1 cellular context compared by ENCODE assay signal in the genomic region with DNA sequence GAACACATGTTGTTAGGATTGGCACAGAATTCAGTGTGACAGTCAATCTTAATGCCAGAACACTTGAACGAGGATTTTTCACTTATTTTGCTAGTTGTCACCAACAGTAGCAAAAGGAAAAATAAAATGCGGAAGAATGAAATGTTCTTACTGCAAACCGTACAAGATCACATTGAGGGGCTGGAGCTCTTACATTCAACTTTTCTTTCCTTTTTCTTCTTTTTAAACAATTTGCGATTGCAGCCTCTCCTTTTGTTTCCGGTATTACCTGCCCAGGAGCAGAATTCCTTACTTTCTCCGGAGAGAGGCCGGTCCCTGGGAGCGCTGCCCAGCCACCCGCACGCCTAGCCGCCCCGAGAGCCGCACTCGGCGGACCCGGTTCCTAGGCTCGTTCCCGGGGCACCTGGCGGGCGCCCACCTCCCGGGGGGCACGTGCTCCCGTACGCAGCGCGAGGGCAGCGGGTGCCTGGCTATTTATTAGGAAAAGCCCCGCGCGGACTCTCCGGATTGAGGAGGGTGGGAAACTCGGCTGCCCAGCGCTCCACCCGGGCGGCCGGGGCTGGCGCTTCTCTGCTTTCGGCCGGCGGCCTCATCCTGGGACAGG.
TF ChIP-seq lines count a peak whose summit lies in the region.

No MANE protein-coding gene starts in this region.

TF ChIP-seq in GM12878, 131 proteins besides CTCF, POLR2A, EP300 and RAD21 (continued from another document):
- TF ChIP-seq NFXL1 (IDR thresholded peaks at IDR 0.05; ENCODE audit: borderline replicate concordance), result no peak
- no peak for TF ChIP-seq ZZZ3 (IDR thresholded peaks at IDR 0.05; ENCODE audit: control insufficient read depth, insufficient read length, low read depth)
- TF ChIP-seq, protein P1, sequence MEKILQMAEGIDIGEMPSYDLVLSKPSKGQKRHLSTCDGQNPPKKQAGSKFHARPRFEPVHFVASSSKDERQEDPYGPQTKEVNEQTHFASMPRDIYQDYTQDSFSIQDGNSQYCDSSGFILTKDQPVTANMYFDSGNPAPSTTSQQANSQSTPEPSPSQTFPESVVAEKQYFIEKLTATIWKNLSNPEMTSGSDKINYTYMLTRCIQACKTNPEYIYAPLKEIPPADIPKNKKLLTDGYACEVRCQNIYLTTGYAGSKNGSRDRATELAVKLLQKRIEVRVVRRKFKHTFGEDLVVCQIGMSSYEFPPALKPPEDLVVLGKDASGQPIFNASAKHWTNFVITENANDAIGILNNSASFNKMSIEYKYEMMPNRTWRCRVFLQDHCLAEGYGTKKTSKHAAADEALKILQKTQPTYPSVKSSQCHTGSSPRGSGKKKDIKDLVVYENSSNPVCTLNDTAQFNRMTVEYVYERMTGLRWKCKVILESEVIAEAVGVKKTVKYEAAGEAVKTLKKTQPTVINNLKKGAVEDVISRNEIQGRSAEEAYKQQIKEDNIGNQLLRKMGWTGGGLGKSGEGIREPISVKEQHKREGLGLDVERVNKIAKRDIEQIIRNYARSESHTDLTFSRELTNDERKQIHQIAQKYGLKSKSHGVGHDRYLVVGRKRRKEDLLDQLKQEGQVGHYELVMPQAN (conservative IDR thresholded peaks at IDR 0.05), result no peak; the same call in 1 of the 2 replicates
- no peak for TF ChIP-seq SIN3A (IDR thresholded peaks at IDR 0.05; ENCODE audit: low read depth, low read length)
- TF ChIP-seq, protein P2, sequence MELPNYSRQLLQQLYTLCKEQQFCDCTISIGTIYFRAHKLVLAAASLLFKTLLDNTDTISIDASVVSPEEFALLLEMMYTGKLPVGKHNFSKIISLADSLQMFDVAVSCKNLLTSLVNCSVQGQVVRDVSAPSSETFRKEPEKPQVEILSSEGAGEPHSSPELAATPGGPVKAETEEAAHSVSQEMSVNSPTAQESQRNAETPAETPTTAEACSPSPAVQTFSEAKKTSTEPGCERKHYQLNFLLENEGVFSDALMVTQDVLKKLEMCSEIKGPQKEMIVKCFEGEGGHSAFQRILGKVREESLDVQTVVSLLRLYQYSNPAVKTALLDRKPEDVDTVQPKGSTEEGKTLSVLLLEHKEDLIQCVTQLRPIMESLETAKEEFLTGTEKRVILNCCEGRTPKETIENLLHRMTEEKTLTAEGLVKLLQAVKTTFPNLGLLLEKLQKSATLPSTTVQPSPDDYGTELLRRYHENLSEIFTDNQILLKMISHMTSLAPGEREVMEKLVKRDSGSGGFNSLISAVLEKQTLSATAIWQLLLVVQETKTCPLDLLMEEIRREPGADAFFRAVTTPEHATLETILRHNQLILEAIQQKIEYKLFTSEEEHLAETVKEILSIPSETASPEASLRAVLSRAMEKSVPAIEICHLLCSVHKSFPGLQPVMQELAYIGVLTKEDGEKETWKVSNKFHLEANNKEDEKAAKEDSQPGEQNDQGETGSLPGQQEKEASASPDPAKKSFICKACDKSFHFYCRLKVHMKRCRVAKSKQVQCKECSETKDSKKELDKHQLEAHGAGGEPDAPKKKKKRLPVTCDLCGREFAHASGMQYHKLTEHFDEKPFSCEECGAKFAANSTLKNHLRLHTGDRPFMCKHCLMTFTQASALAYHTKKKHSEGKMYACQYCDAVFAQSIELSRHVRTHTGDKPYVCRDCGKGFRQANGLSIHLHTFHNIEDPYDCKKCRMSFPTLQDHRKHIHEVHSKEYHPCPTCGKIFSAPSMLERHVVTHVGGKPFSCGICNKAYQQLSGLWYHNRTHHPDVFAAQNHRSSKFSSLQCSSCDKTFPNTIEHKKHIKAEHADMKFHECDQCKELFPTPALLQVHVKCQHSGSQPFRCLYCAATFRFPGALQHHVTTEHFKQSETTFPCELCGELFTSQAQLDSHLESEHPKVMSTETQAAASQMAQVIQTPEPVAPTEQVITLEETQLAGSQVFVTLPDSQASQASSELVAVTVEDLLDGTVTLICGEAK (IDR thresholded peaks at IDR 0.05; ENCODE audit: borderline replicate concordance), result peak; percentile 8; the same call in 1 of the 2 replicates
- no peak for TF ChIP-seq CBFB (IDR thresholded peaks at IDR 0.05; ENCODE audit: low read depth)
- TF ChIP-seq, protein P3, sequence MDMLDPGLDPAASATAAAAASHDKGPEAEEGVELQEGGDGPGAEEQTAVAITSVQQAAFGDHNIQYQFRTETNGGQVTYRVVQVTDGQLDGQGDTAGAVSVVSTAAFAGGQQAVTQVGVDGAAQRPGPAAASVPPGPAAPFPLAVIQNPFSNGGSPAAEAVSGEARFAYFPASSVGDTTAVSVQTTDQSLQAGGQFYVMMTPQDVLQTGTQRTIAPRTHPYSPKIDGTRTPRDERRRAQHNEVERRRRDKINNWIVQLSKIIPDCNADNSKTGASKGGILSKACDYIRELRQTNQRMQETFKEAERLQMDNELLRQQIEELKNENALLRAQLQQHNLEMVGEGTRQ (IDR thresholded peaks at IDR 0.05; ENCODE audit: borderline replicate concordance, low read depth, low read length), result no peak
- TF ChIP-seq ZNF217 (IDR thresholded peaks at IDR 0.05), result no peak
- TF ChIP-seq, protein P4, sequence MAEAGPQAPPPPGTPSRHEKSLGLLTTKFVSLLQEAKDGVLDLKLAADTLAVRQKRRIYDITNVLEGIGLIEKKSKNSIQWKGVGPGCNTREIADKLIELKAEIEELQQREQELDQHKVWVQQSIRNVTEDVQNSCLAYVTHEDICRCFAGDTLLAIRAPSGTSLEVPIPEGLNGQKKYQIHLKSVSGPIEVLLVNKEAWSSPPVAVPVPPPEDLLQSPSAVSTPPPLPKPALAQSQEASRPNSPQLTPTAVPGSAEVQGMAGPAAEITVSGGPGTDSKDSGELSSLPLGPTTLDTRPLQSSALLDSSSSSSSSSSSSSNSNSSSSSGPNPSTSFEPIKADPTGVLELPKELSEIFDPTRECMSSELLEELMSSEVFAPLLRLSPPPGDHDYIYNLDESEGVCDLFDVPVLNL (IDR thresholded peaks at IDR 0.05; ENCODE audit: low read depth, low read length), result no peak
- no peak for TF ChIP-seq MTA2 (IDR thresholded peaks at IDR 0.05; ENCODE audit: low read depth)
- TF ChIP-seq, protein P5, sequence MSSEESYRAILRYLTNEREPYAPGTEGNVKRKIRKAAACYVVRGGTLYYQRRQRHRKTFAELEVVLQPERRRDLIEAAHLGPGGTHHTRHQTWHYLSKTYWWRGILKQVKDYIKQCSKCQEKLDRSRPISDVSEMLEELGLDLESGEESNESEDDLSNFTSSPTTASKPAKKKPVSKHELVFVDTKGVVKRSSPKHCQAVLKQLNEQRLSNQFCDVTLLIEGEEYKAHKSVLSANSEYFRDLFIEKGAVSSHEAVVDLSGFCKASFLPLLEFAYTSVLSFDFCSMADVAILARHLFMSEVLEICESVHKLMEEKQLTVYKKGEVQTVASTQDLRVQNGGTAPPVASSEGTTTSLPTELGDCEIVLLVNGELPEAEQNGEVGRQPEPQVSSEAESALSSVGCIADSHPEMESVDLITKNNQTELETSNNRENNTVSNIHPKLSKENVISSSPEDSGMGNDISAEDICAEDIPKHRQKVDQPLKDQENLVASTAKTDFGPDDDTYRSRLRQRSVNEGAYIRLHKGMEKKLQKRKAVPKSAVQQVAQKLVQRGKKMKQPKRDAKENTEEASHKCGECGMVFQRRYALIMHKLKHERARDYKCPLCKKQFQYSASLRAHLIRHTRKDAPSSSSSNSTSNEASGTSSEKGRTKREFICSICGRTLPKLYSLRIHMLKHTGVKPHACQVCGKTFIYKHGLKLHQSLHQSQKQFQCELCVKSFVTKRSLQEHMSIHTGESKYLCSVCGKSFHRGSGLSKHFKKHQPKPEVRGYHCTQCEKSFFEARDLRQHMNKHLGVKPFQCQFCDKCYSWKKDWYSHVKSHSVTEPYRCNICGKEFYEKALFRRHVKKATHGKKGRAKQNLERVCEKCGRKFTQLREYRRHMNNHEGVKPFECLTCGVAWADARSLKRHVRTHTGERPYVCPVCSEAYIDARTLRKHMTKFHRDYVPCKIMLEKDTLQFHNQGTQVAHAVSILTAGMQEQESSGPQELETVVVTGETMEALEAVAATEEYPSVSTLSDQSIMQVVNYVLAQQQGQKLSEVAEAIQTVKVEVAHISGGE (CRISPR knock-in tag; IDR thresholded peaks at IDR 0.05), result no peak
- no peak for TF ChIP-seq PAX8 (IDR thresholded peaks at IDR 0.05)
- TF ChIP-seq, protein P6, sequence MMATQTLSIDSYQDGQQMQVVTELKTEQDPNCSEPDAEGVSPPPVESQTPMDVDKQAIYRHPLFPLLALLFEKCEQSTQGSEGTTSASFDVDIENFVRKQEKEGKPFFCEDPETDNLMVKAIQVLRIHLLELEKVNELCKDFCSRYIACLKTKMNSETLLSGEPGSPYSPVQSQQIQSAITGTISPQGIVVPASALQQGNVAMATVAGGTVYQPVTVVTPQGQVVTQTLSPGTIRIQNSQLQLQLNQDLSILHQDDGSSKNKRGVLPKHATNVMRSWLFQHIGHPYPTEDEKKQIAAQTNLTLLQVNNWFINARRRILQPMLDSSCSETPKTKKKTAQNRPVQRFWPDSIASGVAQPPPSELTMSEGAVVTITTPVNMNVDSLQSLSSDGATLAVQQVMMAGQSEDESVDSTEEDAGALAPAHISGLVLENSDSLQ (IDR thresholded peaks at IDR 0.05), result no peak
- TF ChIP-seq BHLHE40 (IDR thresholded peaks at IDR 0.05; ENCODE audit: borderline replicate concordance in 1 of 2, low read depth in 2 of 2, low read length in 1 of 2), result peak; percentile 43 to 70; a peak in 3 of 4 replicates
- TF ChIP-seq RBBP5 (conservative IDR thresholded peaks at IDR 0.05), result 0 out of 2 replicates have a peak, but pooled peaks have one; percentile 57
- no peak for TF ChIP-seq RFX5 (IDR thresholded peaks at IDR 0.05; ENCODE audit: low read depth, low read length)
- TF ChIP-seq MXI1 (IDR thresholded peaks at IDR 0.05; ENCODE audit: low read depth, low read length), result no peak
- peak; percentile 53 to 73; a peak in 3 of 4 replicates for TF ChIP-seq IKZF2 (IDR thresholded peaks at IDR 0.05)
- 0 out of 2 replicates have a peak, but pooled peaks have one; percentile 24 for TF ChIP-seq FOXM1 (IDR thresholded peaks at IDR 0.05; ENCODE audit: low read depth, low read length)
- TF ChIP-seq SMC3 (IDR thresholded peaks at IDR 0.05; ENCODE audit: borderline replicate concordance, low read length), result no peak
- TF ChIP-seq ZSCAN29 (IDR thresholded peaks at IDR 0.05), result no peak
- TF ChIP-seq EZH2 (IDR thresholded peaks at IDR 0.05; ENCODE audit: borderline replicate concordance, control insufficient read depth, low read depth, low read length), result no peak
- TF ChIP-seq DPF2 (IDR thresholded peaks at IDR 0.05), result peak; percentile 80; the same call in 1 of the 2 replicates
TF ChIP-seq in GM12878: peak in this region for 13.
